Comparison of ENCODE assay signal across 11 cellular contexts in the genomic region with DNA sequence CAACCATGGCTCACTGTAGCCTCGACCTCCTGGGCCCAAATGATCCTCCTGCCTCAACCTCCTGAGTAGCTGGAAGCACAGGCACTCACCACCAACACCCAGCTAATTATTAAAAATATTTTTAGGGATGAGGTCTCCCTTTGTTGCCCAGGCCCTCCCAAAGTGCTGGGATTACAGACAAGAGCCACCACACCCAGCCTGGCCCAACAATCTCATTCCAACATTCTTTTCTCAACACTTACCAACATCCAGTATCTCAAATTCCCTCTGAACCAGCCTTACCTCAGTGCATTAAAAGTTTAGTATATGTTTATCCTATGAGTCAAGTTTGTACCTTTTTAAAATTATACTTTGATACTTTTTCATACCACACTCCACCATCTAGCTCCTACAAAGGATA. TPM values are rescaled to one million over a fixed set of nuclear protein-coding genes. Genes with fewer than 3 reads are reported as not detected.
DNase-seq lines count a peak whose midpoint lies in the region; FAIRE-seq and TF ChIP-seq lines count a peak whose summit lies in the region.
"Had no signal": no experiment of that assay in that cellular context is flagged by ENCODE, and none has a peak within 500 bp of the region (broad histone marks: within the 10 kb centered on the region; RNA-seq: fewer than 3 reads in every experiment).

No MANE protein-coding gene starts in this region.

- H2BK12ac ChIP-seq in mesenchymal stem cell (ENCODE audit: low read length in 2 of 2), result no peak overlapping the region

- H3K27me3 ChIP-seq in mesenchymal stem cell (ENCODE audit: control insufficient read depth in 1 of 2, insufficient read depth in 1 of 2, low read length in 2 of 2) (no peaks in the 10 kb centered on the region), tibial nerve (no peaks in the 10 kb centered on the region)

- H3K4me3 ChIP-seq in mesenchymal stem cell (ENCODE audit: insufficient read depth in 1 of 2, low read depth in 1 of 2, low read length in 2 of 2) (no peak overlapping the region), tibial nerve (no peak overlapping the region)

- no peak overlapping the region for H3K18ac ChIP-seq in mesenchymal stem cell (ENCODE audit: low read depth in 1 of 2, low read length in 2 of 2)

- H3K4me1 ChIP-seq in mesenchymal stem cell (ENCODE audit: control insufficient read depth, insufficient read depth, low read depth, low read length) (peaks cover 23% of the 10 kb centered on the region), tibial nerve (peaks cover 15 to 96% (median 76%) of the 10 kb centered on the region in 4 donors)

- H2BK120ac ChIP-seq in mesenchymal stem cell (ENCODE audit: low read depth, low read length), result no peak overlapping the region

- H3K27me3 Mint-ChIP-seq in activated CD4-positive, alpha-beta T cell treated with anti-CD3 and anti-CD28 coated beads, Interleukin-2, amount 10 ng/mL, durations not matched to agents 24 days and 14 days, result no peaks in the 10 kb centered on the region
- H3K27me3 Mint-ChIP-seq in brain, result peaks cover 8% of the 10 kb centered on the region

- H3K9ac ChIP-seq in mesenchymal stem cell (ENCODE audit: low read length), result peak overlapping the region; percentile 85

- H2AFZ ChIP-seq in mesenchymal stem cell (ENCODE audit: low read depth, low read length), result no peak overlapping the region

- peaks cover 26% of the 10 kb centered on the region for H3K4me1 Mint-ChIP-seq in activated CD4-positive, alpha-beta T cell treated with anti-CD3 and anti-CD28 coated beads, Interleukin-2, amount 10 ng/mL, durations not matched to agents 24 days and 14 days
- H3K4me1 Mint-ChIP-seq in brain, result peaks cover 77% of the 10 kb centered on the region

- intact Hi-C loops in activated CD4-positive, alpha-beta T cell treated with anti-CD3 and anti-CD28 coated beads, Interleukin-2, amount 10 ng/mL, durations not matched to agents 24 days and 14 days (cut with micrococcal nuclease), result no loop called here

- peak overlapping the region; percentile 18 for H3K27ac Mint-ChIP-seq in activated CD4-positive, alpha-beta T cell treated with anti-CD3 and anti-CD28 coated beads, Interleukin-2, amount 10 ng/mL, durations not matched to agents 24 days and 14 days
- peak overlapping the region in 3 of 5 experiments; percentile 92 to 99 (median 97) for H3K27ac Mint-ChIP-seq in brain

- TF ChIP-seq POLR2A in tibial nerve (IDR thresholded peaks at IDR 0.05), result no peak

- no peak overlapping the region for H3K23ac ChIP-seq in mesenchymal stem cell (ENCODE audit: low read length in 2 of 2)

- no peak for TF ChIP-seq CTCF in brain (conservative IDR thresholded peaks at IDR 0.05)
- TF ChIP-seq CTCF in tibial nerve (IDR thresholded peaks at IDR 0.05), result no peak

- no peaks in the 10 kb centered on the region for H3K79me1 ChIP-seq in mesenchymal stem cell (replicated peaks; ENCODE audit: low read length, poor library complexity, severe bottlenecking)

- no peak overlapping the region for H2BK5ac ChIP-seq in mesenchymal stem cell (ENCODE audit: low read depth, low read length, poor library complexity, severe bottlenecking)

- no peak for FAIRE-seq in urothelium cell line (lab: Jason Lieb, UNC)

- 86% methylated on average over 1 of the region's 1 CpG for WGBS in mesenchymal stem cell
- WGBS in tibial nerve, 2 donors, result 58 to 77% methylated on average over 1 of the region's 1 CpG

- peak overlapping the region; percentile 50 for H2AK5ac ChIP-seq in mesenchymal stem cell (ENCODE audit: low read length, severe bottlenecking)

- H3K4me3 Mint-ChIP-seq in activated CD4-positive, alpha-beta T cell treated with anti-CD3 and anti-CD28 coated beads, Interleukin-2, amount 10 ng/mL, durations not matched to agents 24 days and 14 days, result no peak overlapping the region
- H3K4me3 Mint-ChIP-seq in brain, result no peak overlapping the region

- DNase-seq in activated CD4-positive, alpha-beta T cell treated with anti-CD3 and anti-CD28 coated beads, Interleukin-2, amount 10 ng/mL, durations not matched to agents 24 days and 14 days, result no peak
- DNase-seq in activated CD4-positive, alpha-beta T cell treated with anti-CD3 and anti-CD28 coated beads for 48 hours, result no peak
- DNase-seq in mesenchymal stem cell, result no peak
- DNase-seq in tibial nerve (ENCODE audit: low spot score in 2 of 2), result no peak
- no peak for DNase-seq in urothelium cell line (ENCODE audit: low spot score)
- DNase-seq in activated effector memory CD4-positive, alpha-beta T cell treated with Interleukin-2 at 50 U/mL for 16 hours, result no peak
- no peak for DNase-seq in stimulated activated CD4-positive, alpha-beta T cell treated with anti-CD3 and anti-CD28 coated beads, Interleukin-2, amount 100 ng/mL, for 24 hours
- DNase-seq: activated effector memory CD4-positive, alpha-beta T cell treated with anti-CD3 and anti-CD28 coated beads, Interleukin-2, amount 50 U/mL, for 16 hours; cortex of kidney; MM.1S had no signal

- peaks cover 56% of the 10 kb centered on the region for H3K36me3 Mint-ChIP-seq in activated CD4-positive, alpha-beta T cell treated with anti-CD3 and anti-CD28 coated beads, Interleukin-2, amount 10 ng/mL, durations not matched to agents 24 days and 14 days (ENCODE audit: low read depth)
- H3K36me3 Mint-ChIP-seq in brain, result peaks cover 21% of the 10 kb centered on the region

- H3K4ac ChIP-seq in mesenchymal stem cell (ENCODE audit: low read depth in 1 of 2, low read length in 2 of 2), result no peak overlapping the region

- no peak overlapping the region for H3K14ac ChIP-seq in mesenchymal stem cell (ENCODE audit: low read length in 2 of 2)

- no peaks in the 10 kb centered on the region for H3K9me3 Mint-ChIP-seq in activated CD4-positive, alpha-beta T cell treated with anti-CD3 and anti-CD28 coated beads, Interleukin-2, amount 10 ng/mL, durations not matched to agents 24 days and 14 days
- H3K9me3 Mint-ChIP-seq in brain, result no peaks in the 10 kb centered on the region

- no peaks in the 10 kb centered on the region for H3K9me3 ChIP-seq in mesenchymal stem cell (ENCODE audit: control insufficient read depth, low read length)
- no peaks in the 10 kb centered on the region for H3K9me3 ChIP-seq in tibial nerve

- no peak for TF ChIP-seq EP300 in tibial nerve (IDR thresholded peaks at IDR 0.05)

- H3K36me3 ChIP-seq in mesenchymal stem cell (ENCODE audit: control insufficient read depth in 1 of 2, insufficient read depth in 2 of 2, low read depth in 1 of 2, low read length in 2 of 2), result peaks cover 18 to 85% of the 10 kb centered on the region in 2 experiments
- peaks cover 0 to 26% (median 0%) of the 10 kb centered on the region in 3 donors for H3K36me3 ChIP-seq in tibial nerve

- no peak overlapping the region for H4K8ac ChIP-seq in mesenchymal stem cell (ENCODE audit: low read length)

- no peak overlapping the region for H3K4me2 ChIP-seq in mesenchymal stem cell (ENCODE audit: low read length, poor library complexity, severe bottlenecking)

- no peak overlapping the region for H2BK15ac ChIP-seq in mesenchymal stem cell (ENCODE audit: low read depth, poor library complexity, severe bottlenecking)

- no peak overlapping the region for H4K91ac ChIP-seq in mesenchymal stem cell (ENCODE audit: low read length)

- H3K27ac ChIP-seq in mesenchymal stem cell (ENCODE audit: low read length, poor library complexity, severe bottlenecking) (peak overlapping the region; percentile 98), tibial nerve (peak overlapping the region in 3 of 4 donors; percentile 68 to 91 (median 82))

RNA-seq across cellular contexts. Expression of a gene that starts 25.0 kb away (rescaled TPM):
- 214 and 225 TPM in 2 replicates for total RNA-seq in activated CD4-positive, alpha-beta T cell treated with anti-CD3 and anti-CD28 coated beads, Interleukin-2, amount 10 ng/mL, durations not matched to agents 24 days and 14 days
- 439 TPM for polyA plus RNA-seq in brain (ENCODE audit: insufficient read depth, low read depth, low replicate concordance)
- 2,051 TPM for polyA plus RNA-seq in mesenchymal stem cell (2013, experiment 1 of 2)
- 2,053 TPM for polyA plus RNA-seq in mesenchymal stem cell (2013, experiment 2 of 2)
- total RNA-seq in tibial nerve, result 1,000 to 10,000 TPM in 2 of 4 donors, 100 to 1,000 TPM in 2; 747 to 1,181 (median 1,009) TPM
